In the genomic region with DNA sequence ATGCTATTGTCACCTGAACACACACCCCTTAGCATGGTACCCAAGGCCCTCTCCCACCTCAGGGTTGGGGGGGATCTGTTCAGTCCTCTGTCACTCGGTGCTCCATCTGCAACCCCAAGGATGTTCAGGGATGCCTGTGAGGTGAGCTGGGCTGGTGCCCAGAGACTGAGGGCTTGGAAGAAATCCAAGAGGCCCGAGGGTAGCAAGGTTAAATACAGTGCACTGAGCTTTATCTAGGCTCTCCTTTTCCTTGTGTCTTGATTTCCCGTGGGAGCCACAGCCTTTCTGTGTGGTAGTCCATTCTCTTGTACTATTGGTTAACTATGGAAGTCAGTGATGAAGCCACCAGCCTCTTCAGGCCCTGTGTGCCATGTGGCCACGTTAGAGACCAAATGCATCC, we compare ENCODE assay signal across 2 cellular contexts.
TF ChIP-seq lines count a peak whose summit lies in the region.

No MANE protein-coding gene starts in this region.

TF ChIP-seq in H1, 55 proteins besides CTCF, POLR2A, EP300 and RAD21:
- TF ChIP-seq KDM1A (IDR thresholded peaks at IDR 0.05; ENCODE audit: borderline replicate concordance, low read length) (no peak), CTBP2 (IDR thresholded peaks at IDR 0.05; ENCODE audit: borderline replicate concordance, insufficient read depth, insufficient read length, low read length) (no peak), SP2 (IDR thresholded peaks at IDR 0.05; ENCODE audit: low read length) (no peak), SIRT6 (IDR thresholded peaks at IDR 0.05; ENCODE audit: low read length) (no peak), TAF7 (optimal IDR thresholded peaks at IDR 0.05; ENCODE audit: borderline replicate concordance, low read depth, low read length) (no peak), TCF12 (IDR thresholded peaks at IDR 0.05; ENCODE audit: low read depth, low read length) (no peak), RXRA (IDR thresholded peaks at IDR 0.05; ENCODE audit: insufficient read depth, low read depth, low read length) (no peak), PHF8 (conservative IDR thresholded peaks at IDR 0.05; ENCODE audit: low read depth, low read length) (no peak), ZNF274 (IDR thresholded peaks at IDR 0.05; ENCODE audit: borderline replicate concordance, extremely low read depth, low read length) (no peak), TEAD4 (IDR thresholded peaks at IDR 0.05; ENCODE audit: low read depth, low read length) (no peak)
- TF ChIP-seq, protein P1, sequence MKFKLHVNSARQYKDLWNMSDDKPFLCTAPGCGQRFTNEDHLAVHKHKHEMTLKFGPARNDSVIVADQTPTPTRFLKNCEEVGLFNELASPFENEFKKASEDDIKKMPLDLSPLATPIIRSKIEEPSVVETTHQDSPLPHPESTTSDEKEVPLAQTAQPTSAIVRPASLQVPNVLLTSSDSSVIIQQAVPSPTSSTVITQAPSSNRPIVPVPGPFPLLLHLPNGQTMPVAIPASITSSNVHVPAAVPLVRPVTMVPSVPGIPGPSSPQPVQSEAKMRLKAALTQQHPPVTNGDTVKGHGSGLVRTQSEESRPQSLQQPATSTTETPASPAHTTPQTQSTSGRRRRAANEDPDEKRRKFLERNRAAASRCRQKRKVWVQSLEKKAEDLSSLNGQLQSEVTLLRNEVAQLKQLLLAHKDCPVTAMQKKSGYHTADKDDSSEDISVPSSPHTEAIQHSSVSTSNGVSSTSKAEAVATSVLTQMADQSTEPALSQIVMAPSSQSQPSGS (IDR thresholded peaks at IDR 0.05; ENCODE audit: low read length), result no peak
- TF ChIP-seq, protein P2, sequence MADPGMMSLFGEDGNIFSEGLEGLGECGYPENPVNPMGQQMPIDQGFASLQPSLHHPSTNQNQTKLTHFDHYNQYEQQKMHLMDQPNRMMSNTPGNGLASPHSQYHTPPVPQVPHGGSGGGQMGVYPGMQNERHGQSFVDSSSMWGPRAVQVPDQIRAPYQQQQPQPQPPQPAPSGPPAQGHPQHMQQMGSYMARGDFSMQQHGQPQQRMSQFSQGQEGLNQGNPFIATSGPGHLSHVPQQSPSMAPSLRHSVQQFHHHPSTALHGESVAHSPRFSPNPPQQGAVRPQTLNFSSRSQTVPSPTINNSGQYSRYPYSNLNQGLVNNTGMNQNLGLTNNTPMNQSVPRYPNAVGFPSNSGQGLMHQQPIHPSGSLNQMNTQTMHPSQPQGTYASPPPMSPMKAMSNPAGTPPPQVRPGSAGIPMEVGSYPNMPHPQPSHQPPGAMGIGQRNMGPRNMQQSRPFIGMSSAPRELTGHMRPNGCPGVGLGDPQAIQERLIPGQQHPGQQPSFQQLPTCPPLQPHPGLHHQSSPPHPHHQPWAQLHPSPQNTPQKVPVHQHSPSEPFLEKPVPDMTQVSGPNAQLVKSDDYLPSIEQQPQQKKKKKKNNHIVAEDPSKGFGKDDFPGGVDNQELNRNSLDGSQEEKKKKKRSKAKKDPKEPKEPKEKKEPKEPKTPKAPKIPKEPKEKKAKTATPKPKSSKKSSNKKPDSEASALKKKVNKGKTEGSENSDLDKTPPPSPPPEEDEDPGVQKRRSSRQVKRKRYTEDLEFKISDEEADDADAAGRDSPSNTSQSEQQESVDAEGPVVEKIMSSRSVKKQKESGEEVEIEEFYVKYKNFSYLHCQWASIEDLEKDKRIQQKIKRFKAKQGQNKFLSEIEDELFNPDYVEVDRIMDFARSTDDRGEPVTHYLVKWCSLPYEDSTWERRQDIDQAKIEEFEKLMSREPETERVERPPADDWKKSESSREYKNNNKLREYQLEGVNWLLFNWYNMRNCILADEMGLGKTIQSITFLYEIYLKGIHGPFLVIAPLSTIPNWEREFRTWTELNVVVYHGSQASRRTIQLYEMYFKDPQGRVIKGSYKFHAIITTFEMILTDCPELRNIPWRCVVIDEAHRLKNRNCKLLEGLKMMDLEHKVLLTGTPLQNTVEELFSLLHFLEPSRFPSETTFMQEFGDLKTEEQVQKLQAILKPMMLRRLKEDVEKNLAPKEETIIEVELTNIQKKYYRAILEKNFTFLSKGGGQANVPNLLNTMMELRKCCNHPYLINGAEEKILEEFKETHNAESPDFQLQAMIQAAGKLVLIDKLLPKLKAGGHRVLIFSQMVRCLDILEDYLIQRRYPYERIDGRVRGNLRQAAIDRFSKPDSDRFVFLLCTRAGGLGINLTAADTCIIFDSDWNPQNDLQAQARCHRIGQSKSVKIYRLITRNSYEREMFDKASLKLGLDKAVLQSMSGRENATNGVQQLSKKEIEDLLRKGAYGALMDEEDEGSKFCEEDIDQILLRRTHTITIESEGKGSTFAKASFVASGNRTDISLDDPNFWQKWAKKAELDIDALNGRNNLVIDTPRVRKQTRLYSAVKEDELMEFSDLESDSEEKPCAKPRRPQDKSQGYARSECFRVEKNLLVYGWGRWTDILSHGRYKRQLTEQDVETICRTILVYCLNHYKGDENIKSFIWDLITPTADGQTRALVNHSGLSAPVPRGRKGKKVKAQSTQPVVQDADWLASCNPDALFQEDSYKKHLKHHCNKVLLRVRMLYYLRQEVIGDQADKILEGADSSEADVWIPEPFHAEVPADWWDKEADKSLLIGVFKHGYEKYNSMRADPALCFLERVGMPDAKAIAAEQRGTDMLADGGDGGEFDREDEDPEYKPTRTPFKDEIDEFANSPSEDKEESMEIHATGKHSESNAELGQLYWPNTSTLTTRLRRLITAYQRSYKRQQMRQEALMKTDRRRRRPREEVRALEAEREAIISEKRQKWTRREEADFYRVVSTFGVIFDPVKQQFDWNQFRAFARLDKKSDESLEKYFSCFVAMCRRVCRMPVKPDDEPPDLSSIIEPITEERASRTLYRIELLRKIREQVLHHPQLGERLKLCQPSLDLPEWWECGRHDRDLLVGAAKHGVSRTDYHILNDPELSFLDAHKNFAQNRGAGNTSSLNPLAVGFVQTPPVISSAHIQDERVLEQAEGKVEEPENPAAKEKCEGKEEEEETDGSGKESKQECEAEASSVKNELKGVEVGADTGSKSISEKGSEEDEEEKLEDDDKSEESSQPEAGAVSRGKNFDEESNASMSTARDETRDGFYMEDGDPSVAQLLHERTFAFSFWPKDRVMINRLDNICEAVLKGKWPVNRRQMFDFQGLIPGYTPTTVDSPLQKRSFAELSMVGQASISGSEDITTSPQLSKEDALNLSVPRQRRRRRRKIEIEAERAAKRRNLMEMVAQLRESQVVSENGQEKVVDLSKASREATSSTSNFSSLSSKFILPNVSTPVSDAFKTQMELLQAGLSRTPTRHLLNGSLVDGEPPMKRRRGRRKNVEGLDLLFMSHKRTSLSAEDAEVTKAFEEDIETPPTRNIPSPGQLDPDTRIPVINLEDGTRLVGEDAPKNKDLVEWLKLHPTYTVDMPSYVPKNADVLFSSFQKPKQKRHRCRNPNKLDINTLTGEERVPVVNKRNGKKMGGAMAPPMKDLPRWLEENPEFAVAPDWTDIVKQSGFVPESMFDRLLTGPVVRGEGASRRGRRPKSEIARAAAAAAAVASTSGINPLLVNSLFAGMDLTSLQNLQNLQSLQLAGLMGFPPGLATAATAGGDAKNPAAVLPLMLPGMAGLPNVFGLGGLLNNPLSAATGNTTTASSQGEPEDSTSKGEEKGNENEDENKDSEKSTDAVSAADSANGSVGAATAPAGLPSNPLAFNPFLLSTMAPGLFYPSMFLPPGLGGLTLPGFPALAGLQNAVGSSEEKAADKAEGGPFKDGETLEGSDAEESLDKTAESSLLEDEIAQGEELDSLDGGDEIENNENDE (IDR thresholded peaks at IDR 0.05; ENCODE audit: insufficient replicate concordance, low read length), result no peak
TF ChIP-seq in H1: peak in this region for 0.

TF ChIP-seq in SK-N-SH, 30 proteins besides CTCF, POLR2A, EP300 and RAD21:
- TF ChIP-seq RCOR1 (IDR thresholded peaks at IDR 0.05; ENCODE audit: low read length), result no peak
- TF ChIP-seq MXI1 (IDR thresholded peaks at IDR 0.05; ENCODE audit: low read depth, low read length), result no peak
- TF ChIP-seq GATA2 (CRISPR knock-in tag; IDR thresholded peaks at IDR 0.05), result no peak
- no peak for TF ChIP-seq YY1 (IDR thresholded peaks at IDR 0.05; ENCODE audit: low read depth)
- TF ChIP-seq TAF1 (IDR thresholded peaks at IDR 0.05; ENCODE audit: borderline replicate concordance, low read depth, low read length), result no peak
- no peak for TF ChIP-seq TCF12 (IDR thresholded peaks at IDR 0.05)
- no peak for TF ChIP-seq GABPA (IDR thresholded peaks at IDR 0.05; ENCODE audit: low read depth)
- TF ChIP-seq, protein P3, sequence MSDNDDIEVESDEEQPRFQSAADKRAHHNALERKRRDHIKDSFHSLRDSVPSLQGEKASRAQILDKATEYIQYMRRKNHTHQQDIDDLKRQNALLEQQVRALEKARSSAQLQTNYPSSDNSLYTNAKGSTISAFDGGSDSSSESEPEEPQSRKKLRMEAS (IDR thresholded peaks at IDR 0.05; ENCODE audit: low read depth), result no peak
- TF ChIP-seq, protein P4, sequence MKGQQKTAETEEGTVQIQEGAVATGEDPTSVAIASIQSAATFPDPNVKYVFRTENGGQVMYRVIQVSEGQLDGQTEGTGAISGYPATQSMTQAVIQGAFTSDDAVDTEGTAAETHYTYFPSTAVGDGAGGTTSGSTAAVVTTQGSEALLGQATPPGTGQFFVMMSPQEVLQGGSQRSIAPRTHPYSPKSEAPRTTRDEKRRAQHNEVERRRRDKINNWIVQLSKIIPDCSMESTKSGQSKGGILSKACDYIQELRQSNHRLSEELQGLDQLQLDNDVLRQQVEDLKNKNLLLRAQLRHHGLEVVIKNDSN (IDR thresholded peaks at IDR 0.05; ENCODE audit: borderline replicate concordance, low read depth), result no peak
- TF ChIP-seq SIN3A (IDR thresholded peaks at IDR 0.05; ENCODE audit: borderline replicate concordance, low read depth, low read length), result no peak
- TF ChIP-seq TEAD4 (IDR thresholded peaks at IDR 0.05; ENCODE audit: borderline replicate concordance, insufficient read depth), result no peak
- TF ChIP-seq SMC3 (IDR thresholded peaks at IDR 0.05; ENCODE audit: low read depth, low read length), result no peak
TF ChIP-seq in SK-N-SH: peak in this region for 0.
